ENCODE assay signal across 8 cellular contexts in genomic region chr5:177390363-177391300, GRCh38. TPM values are rescaled to one million over a fixed set of nuclear protein-coding genes. Genes with fewer than 3 reads are reported as not detected.
DNase-seq lines count a peak whose midpoint lies in the region; ATAC-seq and TF ChIP-seq lines count a peak whose summit lies in the region.

No MANE protein-coding gene starts in this region.

- TF ChIP-seq CTCF in heart right ventricle (IDR thresholded peaks at IDR 0.05) = peak; percentile 91 to 99 (median 99)

- H3K27me3 Mint-ChIP-seq in activated naive CD8-positive, alpha-beta T cell treated with anti-CD3 and anti-CD28 coated beads, Interleukin-2, amount 10 ng/mL, durations not matched to agents 7 days and 5 days = peaks cover 3% of the 10 kb centered on the region

- H3K9me3 ChIP-seq in heart right ventricle = no peaks in the 10 kb centered on the region

- POLR2A ChIA-PET in activated naive CD8-positive, alpha-beta T cell treated with anti-CD3 and anti-CD28 coated beads, Interleukin-2, amount 10 ng/mL, durations not matched to agents 7 days and 5 days (lab: Charles Lee) = interaction anchor here (0.5 to 3.4 kb wide), 21 partner anchors 12 to 124 kb away, joined by 3 to 40 read pairs (median 3); partner anchors contain the start of genes DBN1, GRK6, LMAN2 and PDLIM7

- DNase-seq in DMS79 treated with DMSO at 0.1 percent for 48 hours (lab: John Stamatoyannopoulos, UW) (peak; percentile 59), HCEC 1CT (peak; percentile 73), NCI-H1105 treated with DMSO at 0.1 percent for 48 hours (lab: John Stamatoyannopoulos, UW) (peak; percentile 50), SW 1271 (lab: John Stamatoyannopoulos, UW) (peak; percentile 64 to 84), heart right ventricle (peak; percentile 69 to 82), retina (peak; percentile 93), amniotic stem cell (lab: John Stamatoyannopoulos, UW) (no peak)
- peak; percentile 83 for DNase-seq in activated naive CD8-positive, alpha-beta T cell treated with anti-CD3 and anti-CD28 coated beads, Interleukin-2, amount 10 ng/mL, durations not matched to agents 7 days and 5 days

- peak overlapping the region in 1 of 10 donors; percentile 61 for H3K27ac ChIP-seq in heart right ventricle

- peak overlapping the region; percentile 56 for H3K4me3 Mint-ChIP-seq in activated naive CD8-positive, alpha-beta T cell treated with anti-CD3 and anti-CD28 coated beads, Interleukin-2, amount 10 ng/mL, durations not matched to agents 7 days and 5 days

- 24 to 31% methylated on average over 13 of the region's 13 CpGs for WGBS in heart right ventricle, 2 donors

- H3K9me3 Mint-ChIP-seq in activated naive CD8-positive, alpha-beta T cell treated with anti-CD3 and anti-CD28 coated beads, Interleukin-2, amount 10 ng/mL, durations not matched to agents 7 days and 5 days = no peaks in the 10 kb centered on the region

- no peaks in the 10 kb centered on the region for H3K36me3 Mint-ChIP-seq in activated naive CD8-positive, alpha-beta T cell treated with anti-CD3 and anti-CD28 coated beads, Interleukin-2, amount 10 ng/mL, durations not matched to agents 7 days and 5 days

- H3K4me3 ChIP-seq in heart right ventricle = no peak overlapping the region

- H3K27me3 ChIP-seq in heart right ventricle = peaks cover 0 to 40% (median 11%) of the 10 kb centered on the region in 7 donors

- H3K4me1 ChIP-seq in heart right ventricle = peaks cover 0 to 30% (median 0%) of the 10 kb centered on the region in 9 donors

- H3K36me3 ChIP-seq in heart right ventricle = no peaks in the 10 kb centered on the region

- peak; percentile 88 for ATAC-seq in activated naive CD8-positive, alpha-beta T cell treated with anti-CD3 and anti-CD28 coated beads, Interleukin-2, amount 10 ng/mL, durations not matched to agents 7 days and 5 days (ENCODE audit: low read depth)
- peak; percentile 75 to 94 (median 86) for ATAC-seq in heart right ventricle

- peaks cover 36% of the 10 kb centered on the region for H3K4me1 Mint-ChIP-seq in activated naive CD8-positive, alpha-beta T cell treated with anti-CD3 and anti-CD28 coated beads, Interleukin-2, amount 10 ng/mL, durations not matched to agents 7 days and 5 days

- H3K27ac Mint-ChIP-seq in activated naive CD8-positive, alpha-beta T cell treated with anti-CD3 and anti-CD28 coated beads, Interleukin-2, amount 10 ng/mL, durations not matched to agents 7 days and 5 days = peak overlapping the region; percentile 88

- intact Hi-C loops in heart right ventricle (cut with DNase I) = loop anchor here (1.0 to 5.0 kb wide), 9 partner anchors 62 to 112 kb away; no protein-coding TSS in a partner anchor

RNA-seq across cellular contexts. Expression of gene SLC34A1, which starts 6.4 kb away (rescaled TPM):
- 1 to 10 TPM; 1.9 to 2.1 TPM for total RNA-seq in activated naive CD8-positive, alpha-beta T cell treated with anti-CD3 and anti-CD28 coated beads, Interleukin-2, amount 10 ng/mL, durations not matched to agents 7 days and 5 days
- under 1 TPM in 1 of 10 donors, not detected in 9; 0.12 TPM for total RNA-seq in heart right ventricle
- not detected for polyA plus RNA-seq in heart right ventricle

RNA-seq across cellular contexts. Expression of gene PFN3, which starts 9.8 kb away (rescaled TPM):
- total RNA-seq in activated naive CD8-positive, alpha-beta T cell treated with anti-CD3 and anti-CD28 coated beads, Interleukin-2, amount 10 ng/mL, durations not matched to agents 7 days and 5 days = not detected
- not detected for total RNA-seq in heart right ventricle
- polyA plus RNA-seq in heart right ventricle = not detected

RNA-seq across cellular contexts. Expression of gene F12, which starts 18.7 kb away (rescaled TPM):
- 1 to 10 TPM; 2.2 to 2.8 TPM for total RNA-seq in activated naive CD8-positive, alpha-beta T cell treated with anti-CD3 and anti-CD28 coated beads, Interleukin-2, amount 10 ng/mL, durations not matched to agents 7 days and 5 days
- total RNA-seq in heart right ventricle = under 1 TPM in 1 of 10 donors, not detected in 9; 0.25 TPM
- polyA plus RNA-seq in heart right ventricle = under 1 TPM; 0.28 to 0.37 TPM

RNA-seq across cellular contexts. Expression of gene RGS14, which starts 32.9 kb away (rescaled TPM):
- total RNA-seq in activated naive CD8-positive, alpha-beta T cell treated with anti-CD3 and anti-CD28 coated beads, Interleukin-2, amount 10 ng/mL, durations not matched to agents 7 days and 5 days = 100 to 1,000 TPM; 113 to 124 TPM
- 1 to 10 TPM; 2.2 to 9.6 (median 4.5) TPM for total RNA-seq in heart right ventricle
- polyA plus RNA-seq in heart right ventricle = 1 to 10 TPM; 2.6 to 3.9 TPM

RNA-seq across cellular contexts. Expression of gene GRK6, which starts 35.8 kb away (rescaled TPM):
- 100 to 1,000 TPM; 181 to 186 TPM for total RNA-seq in activated naive CD8-positive, alpha-beta T cell treated with anti-CD3 and anti-CD28 coated beads, Interleukin-2, amount 10 ng/mL, durations not matched to agents 7 days and 5 days
- 10 to 100 TPM; 11.8 to 21.2 (median 15.2) TPM for total RNA-seq in heart right ventricle
- polyA plus RNA-seq in heart right ventricle = 10 to 100 TPM in 1 of 2 donors, 1 to 10 TPM in 1; 6.7 to 22.9 TPM
